ENCODE assay signal across 20 cellular contexts in the genomic region with DNA sequence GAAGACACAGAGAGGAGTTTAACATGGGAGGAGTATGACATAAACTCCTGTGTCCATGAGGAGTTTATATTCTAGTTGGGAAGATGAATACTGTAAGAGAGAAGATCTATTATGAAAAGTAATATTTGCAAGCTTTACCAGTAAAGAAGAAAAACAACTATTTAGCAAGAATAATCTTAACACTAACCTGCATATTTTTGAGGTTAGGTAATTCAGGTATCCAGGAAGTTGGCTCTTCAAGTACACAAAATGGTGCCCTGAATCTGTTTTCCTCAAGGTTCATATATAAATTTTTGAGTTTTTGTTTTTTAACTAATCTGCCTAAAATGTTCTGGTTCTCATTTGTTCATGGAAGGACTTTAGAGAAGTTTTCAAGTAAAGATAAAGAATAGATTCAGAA. TPM values are rescaled to one million over a fixed set of nuclear protein-coding genes. Genes with fewer than 3 reads are reported as not detected.
DNase-seq lines count a peak whose midpoint lies in the region; ATAC-seq and TF ChIP-seq lines count a peak whose summit lies in the region.
"Had no signal": no experiment of that assay in that cellular context is flagged by ENCODE, and none has a peak within 500 bp of the region (broad histone marks: within the 10 kb centered on the region; RNA-seq: fewer than 3 reads in every experiment).

No MANE protein-coding gene starts in this region.

- H3K9me3 Mint-ChIP-seq in MCF 10A (ENCODE audit: unreplicated experiment) (no peaks in the 10 kb centered on the region), type B pancreatic cell (no peaks in the 10 kb centered on the region)

- dilution Hi-C loops in mammary epithelial cell (cut with HindIII; ENCODE audit: low sequenced_read_pairs): no loop called here

- POLR2A ChIA-PET in MCF 10A (lab: Yijun Ruan, JAX): interaction anchor here (0.6 to 1.2 kb wide), 2 partner anchors 24 to 85 kb away, joined by 3 to 4 read pairs; no protein-coding TSS in a partner anchor

- H3K4me1 ChIP-seq in breast epithelium (no peaks in the 10 kb centered on the region), mammary epithelial cell (ENCODE audit: insufficient read depth, low read length) (peaks cover 9% of the 10 kb centered on the region), upper lobe of left lung (no peaks in the 10 kb centered on the region)

- DNase-seq in MCF 10A (ENCODE audit: unreplicated experiment): no peak
- DNase-seq in breast epithelium (ENCODE audit: low spot score in 2 of 2): no peak
- DNase-seq in mammary epithelial cell: peak; percentile 7
- peak; percentile 31 for DNase-seq in kidney tubule cell (ENCODE audit: low spot score)
- DNase-seq in type B pancreatic cell (ENCODE audit: extremely low spot score, unreplicated experiment): no peak
- DNase-seq in upper lobe of left lung: no peak
- DNase-seq: AML-193, C1 segment of cervical spinal cord, Kasumi-1, MM.1S, NCI-H1048, NCI-H1417 treated with DMSO at 0.1 percent for 48 hours, NCI-H187 treated with DMSO at 0.1 percent for 48 hours, NCI-H2107, NCI-H446 treated with DMSO at 0.1 percent for 48 hours, NCI-H526 treated with DMSO at 0.1 percent for 48 hours, OCI-M1, Right ventricle myocardium superior had no signal

- H3K27ac ChIP-seq in breast epithelium: no peak overlapping the region
- H3K27ac ChIP-seq in mammary epithelial cell (ENCODE audit: insufficient read depth, low read depth, low read length): no peak overlapping the region
- peak overlapping the region in 1 of 4 donors; percentile 42 for H3K27ac ChIP-seq in upper lobe of left lung

- H3K4me1 Mint-ChIP-seq in MCF 10A (ENCODE audit: insufficient read depth, unreplicated experiment) (peaks cover 8% of the 10 kb centered on the region), type B pancreatic cell (ENCODE audit: unreplicated experiment) (no peaks in the 10 kb centered on the region)

- H3K27ac Mint-ChIP-seq in MCF 10A (ENCODE audit: low read depth, unreplicated experiment): peak overlapping the region; percentile 37
- peak overlapping the region; percentile 30 for H3K27ac Mint-ChIP-seq in type B pancreatic cell

- TF ChIP-seq POLR2A in breast epithelium (IDR thresholded peaks at IDR 0.05) (no peak), upper lobe of left lung (IDR thresholded peaks at IDR 0.05) (no peak)

- BruUV-seq in MCF 10A (replicated peaks; lab: Mats Ljungman, UMichigan) (no TSS peak), mammary epithelial cell (replicated peaks; lab: Mats Ljungman, UMichigan) (no TSS peak)

- H3K36me3 ChIP-seq in breast epithelium: no peaks in the 10 kb centered on the region
- peaks cover 15% of the 10 kb centered on the region for H3K36me3 ChIP-seq in mammary epithelial cell (ENCODE audit: insufficient read depth, low read length)
- H3K36me3 ChIP-seq in upper lobe of left lung: peaks cover 0 to 24% (median 4%) of the 10 kb centered on the region in 4 donors

- H4K20me1 ChIP-seq in mammary epithelial cell (ENCODE audit: insufficient read depth, low read length): no peaks in the 10 kb centered on the region

- H3K79me2 ChIP-seq in mammary epithelial cell (ENCODE audit: insufficient read depth, low read length): peaks cover 4% of the 10 kb centered on the region

- H3K4me3 Mint-ChIP-seq in MCF 10A (ENCODE audit: unreplicated experiment): no peak overlapping the region
- no peak overlapping the region for H3K4me3 Mint-ChIP-seq in type B pancreatic cell

- no peaks in the 10 kb centered on the region for H3K27me3 Mint-ChIP-seq in MCF 10A (ENCODE audit: insufficient read depth, unreplicated experiment)
- H3K27me3 Mint-ChIP-seq in type B pancreatic cell: no peaks in the 10 kb centered on the region

- H3K9me3 ChIP-seq in breast epithelium: no peaks in the 10 kb centered on the region
- no peaks in the 10 kb centered on the region for H3K9me3 ChIP-seq in mammary epithelial cell (replicated peaks; ENCODE audit: insufficient read depth, low read length)
- H3K9me3 ChIP-seq in upper lobe of left lung: no peaks in the 10 kb centered on the region

- no peak overlapping the region for H3K4me2 ChIP-seq in mammary epithelial cell (ENCODE audit: insufficient read depth, low read depth, low read length)

- in situ Hi-C loops in mammary epithelial cell (cut with MboI; ENCODE audit: low sequenced_read_pairs in 2 of 2): no loop called here

- H3K9ac ChIP-seq in mammary epithelial cell (ENCODE audit: insufficient read depth, low read length): no peak overlapping the region

- intact Hi-C loops in MCF 10A (cut with micrococcal nuclease): loop anchor here (10.0 kb wide), 1 partner anchor 87 kb away; the partner anchor contains the start of gene CNOT2
- intact Hi-C loops in breast epithelium (cut with DNase I; ENCODE audit: low total_unique reads): no loop called here
- intact Hi-C loops in mammary epithelial cell (cut with micrococcal nuclease): no loop called here

- no peak overlapping the region for H2AFZ ChIP-seq in mammary epithelial cell (ENCODE audit: low read depth, low read length)

- ATAC-seq in HG02571 (IDR thresholded peaks at IDR 0.05; ENCODE audit: unreplicated experiment): no peak
- no peak for ATAC-seq in upper lobe of left lung (ENCODE audit: low FRiP score in 2 of 2)
- no peak for ATAC-seq in GM21360 (IDR thresholded peaks at IDR 0.05; ENCODE audit: unreplicated experiment)

- H3K36me3 Mint-ChIP-seq in MCF 10A (ENCODE audit: insufficient read depth, unreplicated experiment): peaks cover 52% of the 10 kb centered on the region
- H3K36me3 Mint-ChIP-seq in type B pancreatic cell: peaks cover 25% of the 10 kb centered on the region

- H3K4me3 ChIP-seq in breast epithelium (no peak overlapping the region), mammary epithelial cell (replicated peaks in 1 of 3; ENCODE audit: insufficient read depth in 1 of 3, low read depth in 2 of 3, low read length in 3 of 3) (no peak overlapping the region), upper lobe of left lung (no peak overlapping the region)

- no peak for TF ChIP-seq CTCF in MCF 10A (IDR thresholded peaks at IDR 0.05; ENCODE audit: unreplicated experiment)
- no peak for TF ChIP-seq CTCF in breast epithelium (IDR thresholded peaks at IDR 0.05)
- TF ChIP-seq CTCF in mammary epithelial cell (conservative IDR thresholded peaks at IDR 0.05 in 1 of 2, IDR thresholded peaks at IDR 0.05 in 1 of 2; ENCODE audit: extremely low read depth in 1 of 2, insufficient read depth in 1 of 2, low read depth in 1 of 2, low read length in 2 of 2): no peak
- TF ChIP-seq CTCF in type B pancreatic cell (conservative IDR thresholded peaks at IDR 0.05): no peak
- TF ChIP-seq CTCF in upper lobe of left lung (IDR thresholded peaks at IDR 0.05): no peak

- H3K27me3 ChIP-seq in breast epithelium (no peaks in the 10 kb centered on the region), mammary epithelial cell (ENCODE audit: insufficient read depth, low read length) (no peaks in the 10 kb centered on the region), upper lobe of left lung (no peaks in the 10 kb centered on the region)

- CTCF ChIA-PET in MCF 10A (lab: Yijun Ruan, JAX): no interaction called here
- CTCF ChIA-PET in mammary epithelial cell (lab: Charles Lee; ENCODE audit: low non-redundant PET): no interaction called here

- no peak for TF ChIP-seq EP300 in upper lobe of left lung (IDR thresholded peaks at IDR 0.05)

RNA-seq across cellular contexts. Expression of gene KCNMB4, which starts 33.9 kb away (rescaled TPM):
- total RNA-seq in MCF 10A (2022) (not detected in 2 replicates), breast epithelium (1 to 10 TPM in 2 of 3 donors, under 1 TPM in 1; 0.98 to 1.5 (median 1.4) TPM), mammary epithelial cell (1 to 10 TPM in 1 of 2 donors, under 1 TPM in 1; 0.28 to 1.0 TPM), type B pancreatic cell (ENCODE audit: low replicate concordance) (3.9 and 8.4 TPM in 2 replicates), upper lobe of left lung (1 to 10 TPM; 3.1 to 7.8 (median 5.0) TPM)
- polyA plus RNA-seq in mammary epithelial cell: 0.83 TPM
- 0.98 TPM for polyA minus RNA-seq in mammary epithelial cell

Comparison
In these comparisons a context has a peak if more than half of its experiments do, and no peak if none do; other contexts are left out.
1. DNase-seq: peak in mammary epithelial cell (single experiment) and kidney tubule cell (single experiment); none in MCF 10A (single experiment), breast epithelium (0 of 2), type B pancreatic cell (single experiment) and upper lobe of left lung (0 of 2).